17 cellular contexts compared by ENCODE assay signal in genomic region chr17:48163809-48164208, GRCh38. TPM values are rescaled to one million over a fixed set of nuclear protein-coding genes. Genes with fewer than 3 reads are reported as not detected.
DNase-seq lines count a peak whose midpoint lies in the region; ATAC-seq and TF ChIP-seq lines count a peak whose summit lies in the region.
"Had no signal": no experiment of that assay in that cellular context is flagged by ENCODE, and none has a peak within 500 bp of the region (broad histone marks: within the 10 kb centered on the region; RNA-seq: fewer than 3 reads in every experiment).

No MANE protein-coding gene starts in this region.

- peak overlapping the region; percentile 55; the same call in 1 of the 2 replicates for H3K4me2 ChIP-seq in GM23338

- H3K9me2 ChIP-seq in GM23338 (ENCODE audit: insufficient read depth): no peaks in the 10 kb centered on the region

- peaks cover 9% of the 10 kb centered on the region for H3F3A ChIP-seq in GM23338 (replicated peaks; ENCODE audit: low read depth)

- no peak overlapping the region for H3K27ac Mint-ChIP-seq in GM23338
- H3K27ac Mint-ChIP-seq in activated T-helper 17 cell treated with anti-CD3 and anti-CD28 coated beads, Interleukin-2, amount 50 U/mL, for 72 hours: peak overlapping the region; percentile 10
- peak overlapping the region in 2 of 10 donors; percentile 2 to 14 for H3K27ac Mint-ChIP-seq in naive thymus-derived CD8-positive, alpha-beta T cell
- H3K27ac Mint-ChIP-seq: CD14-positive monocyte had no signal

- no peak overlapping the region for H2AFZ ChIP-seq in GM23338

- peaks cover 48% of the 10 kb centered on the region for H3K4me1 Mint-ChIP-seq in GM23338
- no peaks in the 10 kb centered on the region for H3K4me1 Mint-ChIP-seq in activated T-helper 17 cell treated with anti-CD3 and anti-CD28 coated beads, Interleukin-2, amount 50 U/mL, for 72 hours
- peaks cover 0 to 11% (median 3%) of the 10 kb centered on the region in 4 donors for H3K4me1 Mint-ChIP-seq in naive thymus-derived CD8-positive, alpha-beta T cell

- no peaks in the 10 kb centered on the region for H3K36me3 Mint-ChIP-seq in GM23338 (ENCODE audit: low read depth)
- peaks cover 90% of the 10 kb centered on the region for H3K36me3 Mint-ChIP-seq in activated T-helper 17 cell treated with anti-CD3 and anti-CD28 coated beads, Interleukin-2, amount 50 U/mL, for 72 hours (ENCODE audit: low read depth)
- H3K36me3 Mint-ChIP-seq in naive thymus-derived CD8-positive, alpha-beta T cell: peaks cover 0 to 81% (median 4%) of the 10 kb centered on the region in 3 donors
- H3K36me3 Mint-ChIP-seq: CD14-positive monocyte had no signal

- no peaks in the 10 kb centered on the region; the same call in 1 of the 2 replicates for H3K9me3 ChIP-seq in BE2C
- H3K9me3 ChIP-seq in mucosa of stomach (ENCODE audit: control insufficient read depth, low read length): no peaks in the 10 kb centered on the region
- H3K9me3 ChIP-seq: left ventricle myocardium inferior had no signal

- no peak overlapping the region for H3K4me3 Mint-ChIP-seq in GM23338
- no peak overlapping the region for H3K4me3 Mint-ChIP-seq in activated T-helper 17 cell treated with anti-CD3 and anti-CD28 coated beads, Interleukin-2, amount 50 U/mL, for 72 hours
- no peak overlapping the region for H3K4me3 Mint-ChIP-seq in naive thymus-derived CD8-positive, alpha-beta T cell
- H3K4me3 Mint-ChIP-seq: activated CD4-positive, alpha-beta T cell treated with anti-CD3 and anti-CD28 coated beads for 36 hours; H9 had no signal

- POLR2A ChIA-PET in naive thymus-derived CD8-positive, alpha-beta T cell (lab: Charles Lee): no interaction called here

- peaks cover 47% of the 10 kb centered on the region for H3K27me3 ChIP-seq in BE2C
- peaks cover 17% of the 10 kb centered on the region for H3K27me3 ChIP-seq in GM23338 (ENCODE audit: insufficient read depth)
- H3K27me3 ChIP-seq in mucosa of stomach (ENCODE audit: control insufficient read depth, insufficient read depth, low read length): no peaks in the 10 kb centered on the region

- ATAC-seq in GM23338 (no peak), GM19455 (IDR thresholded peaks at IDR 0.05; ENCODE audit: unreplicated experiment) (no peak)
- ATAC-seq in activated T-helper 17 cell treated with anti-CD3 and anti-CD28 coated beads, Interleukin-2, amount 50 U/mL, for 72 hours (replicated peaks): no peak
- ATAC-seq in naive thymus-derived CD8-positive, alpha-beta T cell: no peak
- ATAC-seq: activated CD4-positive, alpha-beta T cell treated with anti-CD3 and anti-CD28 coated beads for 36 hours had no signal

- H3K9ac ChIP-seq in mucosa of stomach (ENCODE audit: low read length): no peak overlapping the region

- H3K4me1 ChIP-seq in BE2C (peaks cover 11% of the 10 kb centered on the region), GM23338 (ENCODE audit: insufficient read depth) (peaks cover 50% of the 10 kb centered on the region), mucosa of stomach (ENCODE audit: control insufficient read depth, insufficient read depth, low read length) (peaks cover 30% of the 10 kb centered on the region)
- H3K4me1 ChIP-seq: left ventricle myocardium inferior had no signal

- no peaks in the 10 kb centered on the region for H4K20me1 ChIP-seq in GM23338 (replicated peaks; ENCODE audit: insufficient read depth)

- TF ChIP-seq CTCF in BE2C (IDR thresholded peaks at IDR 0.05; ENCODE audit: low read depth, low read length) (peak; percentile 19), GM23338 (conservative IDR thresholded peaks at IDR 0.05; ENCODE audit: low read depth in 2 of 2) (peak in 1 of 2 experiments; percentile 11; a peak in 1 of 4 replicates)

- H3K9me3 Mint-ChIP-seq in GM23338: no peaks in the 10 kb centered on the region
- H3K9me3 Mint-ChIP-seq in activated T-helper 17 cell treated with anti-CD3 and anti-CD28 coated beads, Interleukin-2, amount 50 U/mL, for 72 hours: no peaks in the 10 kb centered on the region
- no peaks in the 10 kb centered on the region for H3K9me3 Mint-ChIP-seq in naive thymus-derived CD8-positive, alpha-beta T cell
- H3K9me3 Mint-ChIP-seq: CD14-positive monocyte, H9 had no signal

- H3K4me3 ChIP-seq in BE2C (ENCODE audit: low read depth, low read length) (no peak overlapping the region), GM23338 (no peak overlapping the region), mucosa of stomach (ENCODE audit: low read length) (peak overlapping the region; percentile 4)
- H3K4me3 ChIP-seq: left ventricle myocardium inferior had no signal

- peaks cover 46% of the 10 kb centered on the region for H3K27me3 Mint-ChIP-seq in GM23338 (ENCODE audit: insufficient read depth, low read depth, poor library complexity)
- H3K27me3 Mint-ChIP-seq in activated T-helper 17 cell treated with anti-CD3 and anti-CD28 coated beads, Interleukin-2, amount 50 U/mL, for 72 hours: no peaks in the 10 kb centered on the region
- no peaks in the 10 kb centered on the region for H3K27me3 Mint-ChIP-seq in naive thymus-derived CD8-positive, alpha-beta T cell
- H3K27me3 Mint-ChIP-seq: activated CD4-positive, alpha-beta T cell treated with anti-CD3 and anti-CD28 coated beads for 36 hours had no signal

- DNase-seq in BE2C (no peak), GM23338 (ENCODE audit: low spot score) (no peak), epidermal melanocyte (ENCODE audit: insufficient read length, low spot score) (no peak), NCI-H345 (lab: John Stamatoyannopoulos, UW) (no peak)
- DNase-seq in naive thymus-derived CD8-positive, alpha-beta T cell: no peak
- DNase-seq: activated CD4-positive, alpha-beta T cell treated with anti-CD3 and anti-CD28 coated beads for 36 hours; activated CD8-positive, alpha-beta memory T cell treated with anti-CD3 and anti-CD28 coated beads, Interleukin-2, amount 50 U/mL, for 48 hours; activated naive CD4-positive, alpha-beta T cell treated with anti-CD3 and anti-CD28 coated beads, Interleukin-2, amount 50 U/mL, for 16 hours; effector CD4-positive, alpha-beta T cell; H9; left ventricle myocardium inferior; NCI-H2171; stimulated activated CD4-positive, alpha-beta T cell treated with anti-CD3 and anti-CD28 coated beads, Interleukin-15, amount 100 ng/mL, for 24 hours had no signal

- H3K27ac ChIP-seq in GM23338 (ENCODE audit: low read depth): no peak overlapping the region
- H3K27ac ChIP-seq: left ventricle myocardium inferior had no signal

- H3K79me2 ChIP-seq in GM23338 (replicated peaks; ENCODE audit: insufficient read depth): no peaks in the 10 kb centered on the region

- no peaks in the 10 kb centered on the region for H3K36me3 ChIP-seq in BE2C
- H3K36me3 ChIP-seq in GM23338 (ENCODE audit: insufficient read depth): no peaks in the 10 kb centered on the region
- H3K36me3 ChIP-seq in mucosa of stomach (ENCODE audit: control insufficient read depth, insufficient read depth, low read length): no peaks in the 10 kb centered on the region
- H3K36me3 ChIP-seq: left ventricle myocardium inferior had no signal

RNA-seq across cellular contexts. Expression of gene SNX11, which starts 56.2 kb away (rescaled TPM):
- polyA plus RNA-seq in BE2C (2012; ENCODE audit: insufficient read depth, insufficient read length, low read depth): 15.1 TPM
- 13.7 and 16.3 TPM in 2 replicates for total RNA-seq in GM23338 (2014; rRNA removed; shearing (Covaris generic))
- 7.9 and 8.0 TPM in 2 replicates for polyA plus RNA-seq in GM23338 (2016; fragmentation: Nextera tagmentation; extraction: Ambion mirVana)
- total RNA-seq in activated T-helper 17 cell treated with anti-CD3 and anti-CD28 coated beads, Interleukin-2, amount 50 U/mL, for 72 hours: 10 to 100 TPM; 22.8 to 24.7 TPM
- total RNA-seq in naive thymus-derived CD8-positive, alpha-beta T cell: 10 to 100 TPM; 19.5 to 20.9 TPM
- 10 to 100 TPM; 18.8 to 28.3 (median 25.6) TPM for polyA plus RNA-seq in naive thymus-derived CD8-positive, alpha-beta T cell
